10 cellular contexts compared by ENCODE assay signal in the genomic region with DNA sequence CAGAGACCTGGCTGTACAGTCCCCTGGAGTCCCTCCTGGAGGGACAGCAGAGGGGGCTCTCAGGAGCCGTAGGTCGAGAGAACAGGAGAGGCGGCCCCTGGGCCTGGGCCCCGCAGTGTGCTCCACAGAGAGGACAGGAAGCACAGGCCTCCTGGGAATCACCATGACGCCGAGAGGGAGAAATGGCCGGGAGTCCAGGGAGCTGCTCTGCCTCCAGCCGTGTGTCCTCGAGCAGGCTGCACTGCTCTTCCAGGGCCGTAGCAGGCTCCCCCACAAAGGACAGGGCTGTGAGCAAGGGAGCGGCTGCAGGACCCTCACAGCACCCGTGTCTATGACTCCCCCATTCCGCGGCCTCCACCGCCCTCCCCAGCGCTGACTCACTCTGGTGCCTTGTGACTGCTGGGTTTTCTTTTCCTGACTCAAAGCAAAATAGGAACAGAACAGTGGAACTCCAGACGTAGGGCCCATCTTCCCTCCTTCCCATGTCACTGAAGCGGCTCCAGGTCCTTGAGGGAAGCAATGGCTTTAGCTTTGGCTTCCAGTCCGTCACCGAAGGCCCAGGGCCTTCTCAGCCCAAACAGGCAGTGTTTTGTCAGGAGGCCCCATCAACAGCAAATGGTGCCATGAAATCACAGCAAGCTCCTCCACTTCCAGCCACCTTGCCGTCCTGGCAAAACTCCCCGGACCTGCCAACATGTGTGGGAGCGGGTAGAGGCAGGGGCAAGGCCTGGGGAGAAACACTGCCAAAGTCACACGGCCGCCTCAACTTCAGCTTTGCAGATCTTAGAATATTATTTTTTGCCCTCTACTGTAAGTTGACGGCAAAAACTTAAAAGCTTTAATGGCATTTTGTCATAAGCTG.
A peak's percentile ranks its signal among the peaks of the same experiment; 100 is the strongest.
DNase-seq lines count a peak whose midpoint lies in the region; ATAC-seq and TF ChIP-seq lines count a peak whose summit lies in the region.
"Had no signal": no experiment of that assay in that cellular context is flagged by ENCODE, and none has a peak within 500 bp of the region (broad histone marks: within the 10 kb centered on the region; RNA-seq: fewer than 3 reads in every experiment).

No MANE protein-coding gene starts in this region.

- 70 to 73% methylated on average over 26 of the region's 26 CpGs for WGBS in heart right ventricle, 2 donors

- no peaks in the 10 kb centered on the region for H3K36me3 Mint-ChIP-seq in WTC11
- H3K36me3 Mint-ChIP-seq in progenitor cell of endocrine pancreas (ENCODE audit: insufficient read depth) = peaks cover 1% of the 10 kb centered on the region
- H3K36me3 Mint-ChIP-seq: CD4-positive, CD25-positive, alpha-beta regulatory T cell had no signal

- ATAC-seq in WTC11 (peak; percentile 12), heart right ventricle (peak; percentile 48 to 78 (median 66))

- intact Hi-C loops in heart right ventricle (cut with DNase I) = loop anchor here in 9 of 10 donors (5.0 to 10.0 kb wide), 13 partner anchors 67 to 438 kb away; partner anchors contain the start of gene LHFPL2 (in 1 of the 9)

- H3K36me3 ChIP-seq in heart right ventricle = no peaks in the 10 kb centered on the region
- H3K36me3 ChIP-seq: ovary had no signal

- H3K9me3 ChIP-seq in heart right ventricle = no peaks in the 10 kb centered on the region
- H3K9me3 ChIP-seq: ovary had no signal

- peak overlapping the region in 1 of 10 donors; percentile 23 for H3K4me3 ChIP-seq in heart right ventricle
- H3K4me3 ChIP-seq: ovary had no signal

- peak overlapping the region; percentile 93 for H3K27ac Mint-ChIP-seq in WTC11
- H3K27ac Mint-ChIP-seq in progenitor cell of endocrine pancreas = peak overlapping the region; percentile 51
- H3K27ac Mint-ChIP-seq: CD4-positive, CD25-positive, alpha-beta regulatory T cell had no signal

- POLR2A ChIA-PET in WTC11 (lab: Charles Lee) = no interaction called here

- DNase-seq in CD1c-positive myeloid dendritic cell (ENCODE audit: extremely low spot score) (peak; percentile 88), WTC11 (ENCODE audit: low spot score) (no peak), heart right ventricle (peak; percentile 52 to 60), progenitor cell of endocrine pancreas (ENCODE audit: low spot score, unreplicated experiment) (no peak), NCI-H2196 (lab: John Stamatoyannopoulos, UW; ENCODE audit: unreplicated experiment) (no peak), SW 1271 (lab: John Stamatoyannopoulos, UW) (no peak), AG08395 (ENCODE audit: low spot score) (no peak), H4 (ENCODE audit: low spot score) (no peak)
- DNase-seq: CD4-positive, CD25-positive, alpha-beta regulatory T cell had no signal

- CTCF ChIA-PET in WTC11 (lab: Charles Lee) = interaction anchor here (1.2 to 3.5 kb wide), 12 partner anchors 9 to 365 kb away, joined by 3 to 24 read pairs (median 6); partner anchors contain the start of gene LHFPL2

- no peaks in the 10 kb centered on the region for H3K27me3 ChIP-seq in heart right ventricle
- H3K27me3 ChIP-seq: ovary had no signal

- no peaks in the 10 kb centered on the region for H3K9me3 Mint-ChIP-seq in WTC11
- no peaks in the 10 kb centered on the region for H3K9me3 Mint-ChIP-seq in progenitor cell of endocrine pancreas (ENCODE audit: low read depth)

- TF ChIP-seq CTCF in WTC11 (IDR thresholded peaks at IDR 0.05) (no peak), heart right ventricle (IDR thresholded peaks at IDR 0.05) (no peak), progenitor cell of endocrine pancreas (IDR thresholded peaks at IDR 0.05; ENCODE audit: unreplicated experiment) (no peak)

- H3K4me1 Mint-ChIP-seq in WTC11 (peaks cover 31% of the 10 kb centered on the region), progenitor cell of endocrine pancreas (ENCODE audit: low read depth) (no peaks in the 10 kb centered on the region)
- H3K4me1 Mint-ChIP-seq: CD4-positive, CD25-positive, alpha-beta regulatory T cell had no signal

- peaks cover 5 to 64% (median 28%) of the 10 kb centered on the region in 9 donors for H3K4me1 ChIP-seq in heart right ventricle

- peak overlapping the region; percentile 24 to 83 (median 69) for H3K27ac ChIP-seq in heart right ventricle
- H3K27ac ChIP-seq: ovary had no signal

- H3K4me3 Mint-ChIP-seq in WTC11 (no peak overlapping the region), progenitor cell of endocrine pancreas (ENCODE audit: low read depth) (no peak overlapping the region)
- H3K4me3 Mint-ChIP-seq: CD4-positive, CD25-positive, alpha-beta regulatory T cell had no signal

- H3K27me3 Mint-ChIP-seq in WTC11 (ENCODE audit: low read depth) = no peaks in the 10 kb centered on the region
- H3K27me3 Mint-ChIP-seq in progenitor cell of endocrine pancreas = no peaks in the 10 kb centered on the region

TF ChIP-seq in WTC11, 78 proteins besides CTCF, POLR2A, EP300 and RAD21:
- TF ChIP-seq, protein P1, sequence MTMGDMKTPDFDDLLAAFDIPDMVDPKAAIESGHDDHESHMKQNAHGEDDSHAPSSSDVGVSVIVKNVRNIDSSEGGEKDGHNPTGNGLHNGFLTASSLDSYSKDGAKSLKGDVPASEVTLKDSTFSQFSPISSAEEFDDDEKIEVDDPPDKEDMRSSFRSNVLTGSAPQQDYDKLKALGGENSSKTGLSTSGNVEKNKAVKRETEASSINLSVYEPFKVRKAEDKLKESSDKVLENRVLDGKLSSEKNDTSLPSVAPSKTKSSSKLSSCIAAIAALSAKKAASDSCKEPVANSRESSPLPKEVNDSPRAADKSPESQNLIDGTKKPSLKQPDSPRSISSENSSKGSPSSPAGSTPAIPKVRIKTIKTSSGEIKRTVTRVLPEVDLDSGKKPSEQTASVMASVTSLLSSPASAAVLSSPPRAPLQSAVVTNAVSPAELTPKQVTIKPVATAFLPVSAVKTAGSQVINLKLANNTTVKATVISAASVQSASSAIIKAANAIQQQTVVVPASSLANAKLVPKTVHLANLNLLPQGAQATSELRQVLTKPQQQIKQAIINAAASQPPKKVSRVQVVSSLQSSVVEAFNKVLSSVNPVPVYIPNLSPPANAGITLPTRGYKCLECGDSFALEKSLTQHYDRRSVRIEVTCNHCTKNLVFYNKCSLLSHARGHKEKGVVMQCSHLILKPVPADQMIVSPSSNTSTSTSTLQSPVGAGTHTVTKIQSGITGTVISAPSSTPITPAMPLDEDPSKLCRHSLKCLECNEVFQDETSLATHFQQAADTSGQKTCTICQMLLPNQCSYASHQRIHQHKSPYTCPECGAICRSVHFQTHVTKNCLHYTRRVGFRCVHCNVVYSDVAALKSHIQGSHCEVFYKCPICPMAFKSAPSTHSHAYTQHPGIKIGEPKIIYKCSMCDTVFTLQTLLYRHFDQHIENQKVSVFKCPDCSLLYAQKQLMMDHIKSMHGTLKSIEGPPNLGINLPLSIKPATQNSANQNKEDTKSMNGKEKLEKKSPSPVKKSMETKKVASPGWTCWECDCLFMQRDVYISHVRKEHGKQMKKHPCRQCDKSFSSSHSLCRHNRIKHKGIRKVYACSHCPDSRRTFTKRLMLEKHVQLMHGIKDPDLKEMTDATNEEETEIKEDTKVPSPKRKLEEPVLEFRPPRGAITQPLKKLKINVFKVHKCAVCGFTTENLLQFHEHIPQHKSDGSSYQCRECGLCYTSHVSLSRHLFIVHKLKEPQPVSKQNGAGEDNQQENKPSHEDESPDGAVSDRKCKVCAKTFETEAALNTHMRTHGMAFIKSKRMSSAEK (CRISPR knock-in tag; IDR thresholded peaks at IDR 0.05; ENCODE audit: borderline replicate concordance) = no peak
TF ChIP-seq in WTC11: peak in this region for 0.

Comparison
In these comparisons a context has a peak if more than half of its experiments do, and no peak if none do; other contexts are left out.
1. DNase-seq: peak in CD1c-positive myeloid dendritic cell (single experiment) and heart right ventricle (2 of 2); none in WTC11 (single experiment), progenitor cell of endocrine pancreas (single experiment), NCI-H2196 (single experiment), SW 1271 (0 of 2), AG08395 (single experiment) and H4 (single experiment).